28 cellular contexts compared by ENCODE assay signal in genomic region chr19:29971648-29972047, GRCh38.
"Had no signal": no experiment of that assay in that cellular context is flagged by ENCODE, and none has a peak within 500 bp of the region (broad histone marks: within the 10 kb centered on the region; RNA-seq: fewer than 3 reads in every experiment).

No MANE protein-coding gene starts in this region.

- H3K27me3 ChIP-seq: neural progenitor cell, neutrophil, right atrium auricular region, right lobe of liver, tibial artery, upper lobe of right lung had no signal

- H3K9me3 ChIP-seq: left ventricle myocardium inferior, neutrophil, psoas muscle, right atrium auricular region, right lobe of liver, thoracic aorta, tibial artery, upper lobe of right lung had no signal

- H2AFZ ChIP-seq: neural progenitor cell, parathyroid adenoma had no signal

- H3K27ac ChIP-seq: left ventricle myocardium inferior, neural progenitor cell, neutrophil, parathyroid adenoma, psoas muscle, right atrium auricular region, right lobe of liver, thoracic aorta, tibial artery, upper lobe of right lung had no signal

- H3K4me3 ChIP-seq: left ventricle myocardium inferior, lung, neural progenitor cell, psoas muscle, right atrium auricular region, right lobe of liver, smooth muscle cell, thoracic aorta, tibial artery, upper lobe of right lung had no signal

- H3K36me3 ChIP-seq: left ventricle myocardium inferior, neural progenitor cell, neutrophil, right atrium auricular region, right lobe of liver, thoracic aorta, tibial artery, upper lobe of right lung had no signal

- DNase-seq: hypothalamus; immature natural killer cell; islet precursor cell; left ventricle myocardium inferior; mesendoderm; naive B cell; natural killer cell; nephron progenitor cell; occipital lobe; psoas muscle; right lobe of liver; stimulated activated CD4-positive, alpha-beta T cell treated with anti-CD3 and anti-CD28 coated beads, Interleukin-1b, Interleukin-23, amount 100 ng/mL, for 48 hours; stimulated activated CD4-positive, alpha-beta T cell treated with anti-CD3 and anti-CD28 coated beads, Interleukin-2, amount 100 ng/mL, for 48 hours; stimulated activated CD4-positive, alpha-beta T cell treated with anti-CD3 and anti-CD28 coated beads, Interleukin-4, amount 100 ng/mL, for 4 hours; stimulated activated CD8-positive, alpha-beta memory T cell treated with anti-CD3 and anti-CD28 coated beads, Interleukin-4, amount 100 ng/mL, for 48 hours; stimulated activated naive CD4-positive, alpha-beta T cell treated with Interleukin-2 at 50 U/mL for 16 hours; stimulated activated naive CD8-positive, alpha-beta T cell treated with anti-CD3 and anti-CD28 coated beads, Interleukin-15, amount 100 ng/mL, for 72 hours; substantia nigra; tibial artery; upper lobe of right lung had no signal

- ATAC-seq: natural killer cell; psoas muscle; right lobe of liver; stimulated activated memory B cell treated with anti-CD40 and anti-IgM and Interleukin-4, amounts not matched to agents 10 μg/mL and 1 μg/mL and 100 μg/mL, for 72 hours; stimulated activated naive CD8-positive, alpha-beta T cell treated with anti-CD3 and anti-CD28 coated beads, Interleukin-15, amount 100 ng/mL, for 72 hours; upper lobe of right lung had no signal

- H3K9ac ChIP-seq: neural progenitor cell, parathyroid adenoma had no signal

- H3K4me2 ChIP-seq: neural progenitor cell, smooth muscle cell had no signal
